29 cellular contexts compared by ENCODE assay signal in genomic region chr6:169894377-169894960, GRCh38.
"Had no signal": no experiment of that assay in that cellular context is flagged by ENCODE, and none has a peak within 500 bp of the region (broad histone marks: within the 10 kb centered on the region; RNA-seq: fewer than 3 reads in every experiment).

No MANE protein-coding gene starts in this region.

- DNase-seq: activated CD4-positive, alpha-beta T cell treated with anti-CD3 and anti-CD28 coated beads, Interleukin-2, amount 10 ng/mL, durations not matched to agents 24 days and 14 days; activated CD4-positive, alpha-beta T cell treated with anti-CD3 and anti-CD28 coated beads, Interleukin-2, amount 50 U/mL, for 4 hours; activated CD4-positive, CD25-positive, alpha-beta regulatory T cell; activated CD8-positive, alpha-beta T cell treated with anti-CD3 and anti-CD28 coated beads for 36 hours; activated effector memory CD4-positive, alpha-beta T cell treated with anti-CD3 and anti-CD28 coated beads, Interleukin-2, amount 50 U/mL, for 16 hours; activated naive CD4-positive, alpha-beta T cell; activated naive CD8-positive, alpha-beta T cell treated with anti-CD3 and anti-CD28 coated beads, Interleukin-2, amount 10 ng/mL, durations not matched to agents 7 days and 5 days; activated T-cell treated with anti-CD3 and anti-CD28 coated beads, Interleukin-2, amount 50 U/mL, for 48 hours; amygdala; MM.1S; NCI-H1092; NCI-H146; NCI-H1930; NCI-H2081 treated with DMSO at 0.1 percent for 48 hours; NCI-H345; NCI-H524 treated with DMSO at 0.1 percent for 48 hours; NK-92 treated with Interleukin-12 subunit alpha and Interleukin-12 subunit beta, amount 100 ng/mL, for 24 hours; PC-3; Peyer's patch; RPMI8226; SHP77 treated with DMSO at 0.1 percent for 48 hours; T1000; WERI-Rb-1 had no signal

- H3K27ac Mint-ChIP-seq: activated CD4-positive, alpha-beta T cell treated with anti-CD3 and anti-CD28 coated beads, Interleukin-2, amount 10 ng/mL, durations not matched to agents 24 days and 14 days; activated CD8-positive, alpha-beta T cell treated with anti-CD3 and anti-CD28 coated beads for 36 hours; activated naive CD4-positive, alpha-beta T cell treated with anti-CD3 and anti-CD28 coated beads, Interleukin-2, amount 50 U/mL, for 24 hours; activated naive CD8-positive, alpha-beta T cell treated with anti-CD3 and anti-CD28 coated beads, Interleukin-2, amount 10 ng/mL, durations not matched to agents 7 days and 5 days; activated T-helper 17 cell treated with anti-CD3 and anti-CD28 coated beads, Interleukin-2, amount 50 U/mL, for 72 hours had no signal

- H3K27me3 ChIP-seq: ascending aorta, cardiac muscle cell, Peyer's patch had no signal

- H3K9me3 Mint-ChIP-seq: activated CD8-positive, alpha-beta T cell treated with anti-CD3 and anti-CD28 coated beads for 36 hours; activated naive CD4-positive, alpha-beta T cell treated with anti-CD3 and anti-CD28 coated beads, Interleukin-2, amount 50 U/mL, for 24 hours had no signal

- H3K9ac ChIP-seq: KMS-11 had no signal

- H3K4me1 Mint-ChIP-seq: activated CD4-positive, alpha-beta T cell treated with anti-CD3 and anti-CD28 coated beads, Interleukin-2, amount 10 ng/mL, durations not matched to agents 24 days and 14 days; activated naive CD4-positive, alpha-beta T cell treated with anti-CD3 and anti-CD28 coated beads, Interleukin-2, amount 50 U/mL, for 24 hours; activated naive CD8-positive, alpha-beta T cell treated with anti-CD3 and anti-CD28 coated beads, Interleukin-2, amount 10 ng/mL, durations not matched to agents 7 days and 5 days; central memory CD8-positive, alpha-beta T cell had no signal

- H3K27ac ChIP-seq: ascending aorta, cardiac muscle cell, KMS-11, Peyer's patch, WERI-Rb-1 had no signal

- H3K4me1 ChIP-seq: ascending aorta, Peyer's patch had no signal

- H3K36me3 Mint-ChIP-seq: activated naive CD4-positive, alpha-beta T cell treated with anti-CD3 and anti-CD28 coated beads, Interleukin-2, amount 50 U/mL, for 24 hours had no signal

- H3K4me3 ChIP-seq: ascending aorta, cardiac muscle cell, Peyer's patch had no signal

- ATAC-seq: activated CD8-positive, alpha-beta T cell treated with anti-CD3 and anti-CD28 coated beads for 36 hours; activated T-helper 17 cell treated with anti-CD3 and anti-CD28 coated beads, Interleukin-2, amount 50 U/mL, for 72 hours; PC-3 had no signal

- H3K9me3 ChIP-seq: ascending aorta, Peyer's patch had no signal

- H3K36me3 ChIP-seq: ascending aorta, cardiac muscle cell, Peyer's patch, WERI-Rb-1 had no signal

- H3K4me3 Mint-ChIP-seq: activated CD4-positive, alpha-beta T cell treated with anti-CD3 and anti-CD28 coated beads, Interleukin-2, amount 10 ng/mL, durations not matched to agents 24 days and 14 days; activated CD8-positive, alpha-beta T cell treated with anti-CD3 and anti-CD28 coated beads for 36 hours; activated naive CD4-positive, alpha-beta T cell treated with anti-CD3 and anti-CD28 coated beads, Interleukin-2, amount 50 U/mL, for 24 hours; activated naive CD8-positive, alpha-beta T cell treated with anti-CD3 and anti-CD28 coated beads, Interleukin-2, amount 10 ng/mL, durations not matched to agents 7 days and 5 days; activated T-helper 17 cell treated with anti-CD3 and anti-CD28 coated beads, Interleukin-2, amount 50 U/mL, for 72 hours; central memory CD8-positive, alpha-beta T cell had no signal

- H3K27me3 Mint-ChIP-seq: activated CD4-positive, alpha-beta T cell treated with anti-CD3 and anti-CD28 coated beads, Interleukin-2, amount 10 ng/mL, durations not matched to agents 24 days and 14 days; activated naive CD8-positive, alpha-beta T cell treated with anti-CD3 and anti-CD28 coated beads, Interleukin-2, amount 10 ng/mL, durations not matched to agents 7 days and 5 days had no signal

- H3K4me2 ChIP-seq: KMS-11 had no signal
